Comparison of ENCODE assay signal across 24 cellular contexts in the genomic region with DNA sequence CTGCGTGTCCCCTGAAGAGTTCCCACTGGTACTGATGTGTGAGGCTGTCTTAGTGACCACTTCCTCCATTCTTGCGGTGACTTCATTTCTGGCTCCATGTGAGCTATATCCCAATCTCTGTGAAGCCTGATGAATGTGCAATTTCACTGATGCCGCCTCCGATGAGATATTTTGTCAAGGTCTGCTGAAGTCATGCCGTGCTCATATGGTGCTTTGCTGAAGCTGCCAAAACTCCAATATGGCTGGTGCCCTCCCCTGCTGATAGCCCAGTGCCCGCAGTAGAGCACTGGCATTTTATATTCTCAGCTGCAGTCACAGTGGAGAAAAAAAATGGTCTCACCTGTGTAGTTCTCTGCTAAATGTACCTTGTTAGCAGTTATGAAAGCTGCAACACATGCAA.
"Had no signal": no experiment of that assay in that cellular context is flagged by ENCODE, and none has a peak within 500 bp of the region (broad histone marks: within the 10 kb centered on the region; RNA-seq: fewer than 3 reads in every experiment).

No MANE protein-coding gene starts in this region.

- DNase-seq: activated B cell treated with CpG ODN at 0.5 μM for 24 hours; activated CD4-positive, alpha-beta memory T cell treated with anti-CD3 and anti-CD28 coated beads for 36 hours; activated CD4-positive, alpha-beta T cell treated with anti-CD3 and anti-CD28 coated beads for 48 hours; activated CD4-positive, alpha-beta T cell treated with anti-CD3 and anti-CD28 coated beads, Interleukin-2, amount 50 U/mL, for 1 hour; activated CD8-positive, alpha-beta memory T cell treated with anti-CD3 and anti-CD28 coated beads, Interleukin-2, amount 10 ng/mL, durations not matched to agents 7 days and 5 days; activated CD8-positive, alpha-beta memory T cell treated with anti-CD3 and anti-CD28 coated beads, Interleukin-2, amount 50 U/mL, for 4 hours; activated CD8-positive, alpha-beta T cell treated with anti-CD3 and anti-CD28 coated beads, Interleukin-2, amount 10 ng/mL, durations not matched to agents 7 days and 5 days; activated effector memory CD4-positive, alpha-beta T cell treated with anti-CD3 and anti-CD28 coated beads, Interleukin-2, amount 50 U/mL, for 16 hours; activated naive CD4-positive, alpha-beta T cell treated with anti-CD3 and anti-CD28 coated beads for 36 hours; activated naive CD8-positive, alpha-beta T cell treated with anti-CD3 and anti-CD28 coated beads for 36 hours; activated naive CD8-positive, alpha-beta T cell treated with anti-CD3 and anti-CD28 coated beads, Interleukin-2, amount 50 U/mL, for 24 hours; activated T-cell treated with anti-CD3 and anti-CD28 coated beads, Interleukin-2, amount 50 U/mL, for 1 hour; activated T-cell treated with anti-CD3 and anti-CD28 coated beads, Interleukin-2, amount 50 U/mL, for 48 hours; adrenal gland; amygdala; aorta; body of pancreas; effector CD8-positive, alpha-beta T cell; foreskin fibroblast; glutamatergic neuron; heart left ventricle; T-helper 1 cell; T-helper 17 cell; T1000 had no signal
